8 cellular contexts compared by ENCODE assay signal in the genomic region with DNA sequence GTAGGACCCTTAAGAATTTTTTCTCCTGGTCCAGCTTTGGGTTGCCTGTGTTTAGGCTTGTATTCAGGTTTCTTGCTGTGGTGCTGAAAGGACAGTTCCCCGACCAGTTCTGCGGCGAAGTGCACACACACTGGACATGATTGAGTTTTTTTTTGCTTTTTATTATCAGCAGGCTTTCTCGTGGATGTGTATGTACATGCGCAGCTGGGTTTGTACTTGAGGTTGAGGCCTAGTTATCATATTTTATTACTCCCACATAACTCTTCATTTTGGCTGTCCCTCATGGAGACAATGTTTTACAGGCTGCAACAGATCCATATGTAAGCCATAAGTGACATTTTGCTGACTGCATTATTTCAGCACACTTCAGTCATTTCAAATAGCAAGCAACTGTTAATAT. TPM values are rescaled to one million over a fixed set of nuclear protein-coding genes. Genes with fewer than 3 reads are reported as not detected.
DNase-seq lines count a peak whose midpoint lies in the region; ATAC-seq and TF ChIP-seq lines count a peak whose summit lies in the region.

No MANE protein-coding gene starts in this region.

- no peak for TF ChIP-seq CTCF in GM12865 (IDR thresholded peaks at IDR 0.05; ENCODE audit: insufficient read depth, low read depth, low read length, missing control alignments)
- no peak for TF ChIP-seq CTCF in progenitor cell of endocrine pancreas (IDR thresholded peaks at IDR 0.05; ENCODE audit: unreplicated experiment)

- DNase-seq in GM12865 (ENCODE audit: low read depth) (peak; percentile 27), NCI-H69 (lab: John Stamatoyannopoulos, UW) (peak; percentile 48), dermis microvascular lymphatic vessel endothelial cell (ENCODE audit: low read depth in 2 of 2) (peak; percentile 38 to 56), progenitor cell of endocrine pancreas (ENCODE audit: low spot score, unreplicated experiment) (no peak), NCI-H774 (lab: John Stamatoyannopoulos, UW) (no peak), SHP77 treated with DMSO at 0.1 percent for 48 hours (lab: John Stamatoyannopoulos, UW) (no peak)
- no peak for DNase-seq in activated T-helper 1 cell treated with anti-CD3 and anti-CD28 coated beads, Interleukin-12 subunit alpha, Interleukin-12 subunit beta, Interleukin-2, Interleukin-4 antibody, amounts not matched to agents 30 ng/mL and 10 ng/mL and 1 ng/mL, durations not matched to agents 14 hours and 24 hours and 36 hours (ENCODE audit: low spot score)

- peaks cover 31% of the 10 kb centered on the region for H3K27me3 Mint-ChIP-seq in progenitor cell of endocrine pancreas
- H3K27me3 Mint-ChIP-seq in activated T-helper 1 cell treated with anti-CD3 and anti-CD28 coated beads, Interleukin-12 subunit alpha, Interleukin-12 subunit beta, Interleukin-2, Interleukin-4 antibody, amounts not matched to agents 30 ng/mL and 10 ng/mL and 1 ng/mL, durations not matched to agents 14 hours and 24 hours and 36 hours (ENCODE audit: insufficient read depth), result peaks cover 62% of the 10 kb centered on the region

- peaks cover 3% of the 10 kb centered on the region for H3K4me1 Mint-ChIP-seq in progenitor cell of endocrine pancreas (ENCODE audit: low read depth)
- peaks cover 10% of the 10 kb centered on the region for H3K4me1 Mint-ChIP-seq in activated T-helper 1 cell treated with anti-CD3 and anti-CD28 coated beads, Interleukin-12 subunit alpha, Interleukin-12 subunit beta, Interleukin-2, Interleukin-4 antibody, amounts not matched to agents 30 ng/mL and 10 ng/mL and 1 ng/mL, durations not matched to agents 14 hours and 24 hours and 36 hours (ENCODE audit: low read depth)

- no peak overlapping the region for H3K4me3 ChIP-seq in GM12865 (ENCODE audit: low read depth, low read length)

- H3K36me3 Mint-ChIP-seq in progenitor cell of endocrine pancreas (ENCODE audit: insufficient read depth), result no peaks in the 10 kb centered on the region
- H3K36me3 Mint-ChIP-seq in activated T-helper 1 cell treated with anti-CD3 and anti-CD28 coated beads, Interleukin-12 subunit alpha, Interleukin-12 subunit beta, Interleukin-2, Interleukin-4 antibody, amounts not matched to agents 30 ng/mL and 10 ng/mL and 1 ng/mL, durations not matched to agents 14 hours and 24 hours and 36 hours (ENCODE audit: low read depth), result no peaks in the 10 kb centered on the region

- H3K4me3 Mint-ChIP-seq in progenitor cell of endocrine pancreas (ENCODE audit: low read depth), result peak overlapping the region; percentile 33
- no peak overlapping the region for H3K4me3 Mint-ChIP-seq in activated T-helper 1 cell treated with anti-CD3 and anti-CD28 coated beads, Interleukin-12 subunit alpha, Interleukin-12 subunit beta, Interleukin-2, Interleukin-4 antibody, amounts not matched to agents 30 ng/mL and 10 ng/mL and 1 ng/mL, durations not matched to agents 14 hours and 24 hours and 36 hours

- no peak overlapping the region for H3K27ac Mint-ChIP-seq in progenitor cell of endocrine pancreas
- no peak overlapping the region for H3K27ac Mint-ChIP-seq in activated T-helper 1 cell treated with anti-CD3 and anti-CD28 coated beads, Interleukin-12 subunit alpha, Interleukin-12 subunit beta, Interleukin-2, Interleukin-4 antibody, amounts not matched to agents 30 ng/mL and 10 ng/mL and 1 ng/mL, durations not matched to agents 14 hours and 24 hours and 36 hours

- intact Hi-C loops in activated T-helper 1 cell treated with anti-CD3 and anti-CD28 coated beads, Interleukin-12 subunit alpha, Interleukin-12 subunit beta, Interleukin-2, Interleukin-4 antibody, amounts not matched to agents 30 ng/mL and 10 ng/mL and 1 ng/mL, durations not matched to agents 14 hours and 24 hours and 36 hours (cut with micrococcal nuclease), result loop anchor here (5.0 kb wide), 2 partner anchors 171 to 379 kb away; a partner anchor contains a TSS

- H3K9me3 Mint-ChIP-seq in progenitor cell of endocrine pancreas (ENCODE audit: low read depth), result no peaks in the 10 kb centered on the region
- peaks cover 4% of the 10 kb centered on the region for H3K9me3 Mint-ChIP-seq in activated T-helper 1 cell treated with anti-CD3 and anti-CD28 coated beads, Interleukin-12 subunit alpha, Interleukin-12 subunit beta, Interleukin-2, Interleukin-4 antibody, amounts not matched to agents 30 ng/mL and 10 ng/mL and 1 ng/mL, durations not matched to agents 14 hours and 24 hours and 36 hours

- ATAC-seq in GM21423 (IDR thresholded peaks at IDR 0.05; ENCODE audit: unreplicated experiment), result no peak

RNA-seq across cellular contexts. Expression of a gene that starts 2.5 kb away (rescaled TPM):
- total RNA-seq in dermis microvascular lymphatic vessel endothelial cell (under 0.01 and 0.38 TPM in 2 replicates), progenitor cell of endocrine pancreas (8.1 and 9.8 TPM in 2 replicates)
- total RNA-seq in activated T-helper 1 cell treated with anti-CD3 and anti-CD28 coated beads, Interleukin-12 subunit alpha, Interleukin-12 subunit beta, Interleukin-2, Interleukin-4 antibody, amounts not matched to agents 30 ng/mL and 10 ng/mL and 1 ng/mL, durations not matched to agents 14 hours and 24 hours and 36 hours, result 0.15 and 0.26 TPM in 2 replicates

Comparison
In these comparisons a context has a peak if more than half of its experiments do, and no peak if none do; other contexts are left out.
1. DNase-seq: peak in GM12865 (single experiment), NCI-H69 (single experiment) and dermis microvascular lymphatic vessel endothelial cell (2 of 2); none in progenitor cell of endocrine pancreas (single experiment), NCI-H774 (single experiment), SHP77 treated with DMSO at 0.1 percent for 48 hours (single experiment) and activated T-helper 1 cell treated with anti-CD3 and anti-CD28 coated beads, Interleukin-12 subunit alpha, Interleukin-12 subunit beta, Interleukin-2, Interleukin-4 antibody, amounts not matched to agents 30 ng/mL and 10 ng/mL and 1 ng/mL, durations not matched to agents 14 hours and 24 hours and 36 hours (single experiment).